Comparison of ENCODE assay signal across 8 cellular contexts in genomic region chr15:45079201-45079600, GRCh38. TPM values are rescaled to one million over a fixed set of nuclear protein-coding genes. Genes with fewer than 3 reads are reported as not detected.
"Had no signal": no experiment of that assay in that cellular context is flagged by ENCODE, and none has a peak within 500 bp of the region (broad histone marks: within the 10 kb centered on the region; RNA-seq: fewer than 3 reads in every experiment).

No MANE protein-coding gene starts in this region.

RNA-seq across cellular contexts. Expression of gene DUOX2, which starts 34.8 kb away (rescaled TPM):
- total RNA-seq: lung microvascular endothelial cell had no signal
- polyA plus RNA-seq: naive thymus-derived CD4-positive, alpha-beta T cell had no signal

RNA-seq across cellular contexts. Expression of gene DUOXA2, which starts 34.9 kb away (rescaled TPM):
- total RNA-seq: dorsolateral prefrontal cortex; heart right ventricle; liver; lung microvascular endothelial cell; naive thymus-derived CD4-positive, alpha-beta T cell; omental fat pad; psoas muscle; sciatic nerve had no signal
- polyA plus RNA-seq: heart right ventricle; naive thymus-derived CD4-positive, alpha-beta T cell had no signal

RNA-seq across cellular contexts. Expression of gene DUOXA1, which starts 50.5 kb away (rescaled TPM):
- total RNA-seq: liver, lung microvascular endothelial cell had no signal

RNA-seq across cellular contexts. Expression of gene DUOX1, which starts 50.6 kb away (rescaled TPM):
- total RNA-seq: lung microvascular endothelial cell had no signal
